In genomic region chr13:51444922-51445321, GRCh38 we compare ENCODE assay signal across 11 cellular contexts. TPM values are rescaled to one million over a fixed set of nuclear protein-coding genes. Genes with fewer than 3 reads are reported as not detected.
DNase-seq lines count a peak whose midpoint lies in the region; ATAC-seq and TF ChIP-seq lines count a peak whose summit lies in the region.
"Had no signal": no experiment of that assay in that cellular context is flagged by ENCODE, and none has a peak within 500 bp of the region (broad histone marks: within the 10 kb centered on the region; RNA-seq: fewer than 3 reads in every experiment).

No MANE protein-coding gene starts in this region.

- no peak for ATAC-seq in GM21723 (IDR thresholded peaks at IDR 0.05; ENCODE audit: unreplicated experiment)

- peaks cover 13 to 30% of the 10 kb centered on the region in 2 donors for H3K36me3 Mint-ChIP-seq in CD14-positive monocyte

- H3K27ac Mint-ChIP-seq in CD14-positive monocyte, result no peak overlapping the region

- H4K8ac ChIP-seq in mesendoderm (ENCODE audit: low read depth, low read length), result no peak overlapping the region

- H3K23ac ChIP-seq in mesendoderm (ENCODE audit: low read length), result no peak overlapping the region

- TF ChIP-seq CTCF in CD14-positive monocyte (IDR thresholded peaks at IDR 0.05), result peak; percentile 35
- TF ChIP-seq CTCF in LNCAP (IDR thresholded peaks at IDR 0.05), result peak; percentile 19; the same call in 1 of the 2 replicates
- peak; percentile 24 for TF ChIP-seq CTCF in brain microvascular endothelial cell (IDR thresholded peaks at IDR 0.05; ENCODE audit: low read depth, low read length, missing control alignments)

- H3K56ac ChIP-seq in mesendoderm (ENCODE audit: low read length), result no peak overlapping the region

- DNase-seq in CD14-positive monocyte (ENCODE audit: low spot score) (no peak), brain microvascular endothelial cell (no peak), mesendoderm (peak; percentile 33), NCI-H2081 (lab: John Stamatoyannopoulos, UW) (no peak), cortex of kidney (lab: John Stamatoyannopoulos, UW) (no peak)
- DNase-seq in effector CD4-positive, alpha-beta T cell, result no peak
- DNase-seq: NCI-H526, transverse colon had no signal

- no peak overlapping the region for H3K4me3 ChIP-seq in brain microvascular endothelial cell (ENCODE audit: low read depth, low read length)
- no peak overlapping the region for H3K4me3 ChIP-seq in mesendoderm (ENCODE audit: low read length)
- H3K4me3 ChIP-seq: transverse colon had no signal

- no peak overlapping the region for H3K4ac ChIP-seq in mesendoderm (ENCODE audit: low read depth, low read length)

- no peak overlapping the region for H2BK15ac ChIP-seq in mesendoderm (replicated peaks; ENCODE audit: low read depth)

- in situ Hi-C loops in brain microvascular endothelial cell (cut with HindIII; ENCODE audit: low pct_ligation_motif_present, low sequenced_read_pairs), result no loop called here

- WGBS in mesendoderm (ENCODE audit: extremely low coverage, insufficient coverage, low lambda C conversion rate), result no CpG with 5 or more reads among the region's 1 CpG

- no peak overlapping the region for H2AK5ac ChIP-seq in mesendoderm (ENCODE audit: low read length)

- peaks cover 6% of the 10 kb centered on the region for H3K4me1 Mint-ChIP-seq in CD14-positive monocyte

- no peak overlapping the region for H3K18ac ChIP-seq in mesendoderm (ENCODE audit: low read length)

- H3K27ac ChIP-seq in brain microvascular endothelial cell, result no peak overlapping the region
- H3K27ac ChIP-seq in mesendoderm (ENCODE audit: low read depth, low read length), result no peak overlapping the region
- H3K27ac ChIP-seq: epithelial cell of prostate, transverse colon had no signal

- no peaks in the 10 kb centered on the region for H3K79me1 ChIP-seq in mesendoderm (ENCODE audit: low read length)

- no peak overlapping the region for H3K4me2 ChIP-seq in mesendoderm (ENCODE audit: low read length)

- no peak overlapping the region for H2BK120ac ChIP-seq in mesendoderm (ENCODE audit: low read depth, low read length)

- H3K27me3 ChIP-seq in brain microvascular endothelial cell (replicated peaks) (no peaks in the 10 kb centered on the region), mesendoderm (ENCODE audit: insufficient read depth, low read length, poor library complexity) (no peaks in the 10 kb centered on the region)
- H3K27me3 ChIP-seq: transverse colon had no signal

- H3K4me1 ChIP-seq in mesendoderm (ENCODE audit: control insufficient read depth, low read depth, low read length), result no peaks in the 10 kb centered on the region

- no peak overlapping the region for H3K4me3 Mint-ChIP-seq in CD14-positive monocyte

- H2BK5ac ChIP-seq in mesendoderm (ENCODE audit: low read length), result no peak overlapping the region

- no peaks in the 10 kb centered on the region for H3K79me2 ChIP-seq in mesendoderm (ENCODE audit: control insufficient read depth, insufficient read depth, low read length)

- no peaks in the 10 kb centered on the region for H3K9me3 Mint-ChIP-seq in CD14-positive monocyte

- no peak overlapping the region for H3K9ac ChIP-seq in mesendoderm (ENCODE audit: low read length)

- H3K27me3 Mint-ChIP-seq in CD14-positive monocyte (ENCODE audit: low read depth in 3 of 3), result no peaks in the 10 kb centered on the region

- H4K5ac ChIP-seq in mesendoderm (ENCODE audit: low read length), result no peak overlapping the region

- intact Hi-C loops in CD14-positive monocyte (cut with micrococcal nuclease), result no loop called here

- H3K36me3 ChIP-seq in brain microvascular endothelial cell (replicated peaks) (peaks cover 7% of the 10 kb centered on the region), mesendoderm (ENCODE audit: control insufficient read depth, insufficient read depth, low read length) (no peaks in the 10 kb centered on the region)

RNA-seq across cellular contexts. Expression of gene INTS6, which starts 7.9 kb away (rescaled TPM):
- polyA plus RNA-seq in CD14-positive monocyte, result 10 to 100 TPM; 10.8 to 11.6 TPM
- 15.9 TPM for polyA plus RNA-seq in mesendoderm (2013, experiment 1 of 2)
- polyA plus RNA-seq in mesendoderm (2013, experiment 2 of 2), result 15.8 TPM
